15 cellular contexts compared by ENCODE assay signal in the genomic region with DNA sequence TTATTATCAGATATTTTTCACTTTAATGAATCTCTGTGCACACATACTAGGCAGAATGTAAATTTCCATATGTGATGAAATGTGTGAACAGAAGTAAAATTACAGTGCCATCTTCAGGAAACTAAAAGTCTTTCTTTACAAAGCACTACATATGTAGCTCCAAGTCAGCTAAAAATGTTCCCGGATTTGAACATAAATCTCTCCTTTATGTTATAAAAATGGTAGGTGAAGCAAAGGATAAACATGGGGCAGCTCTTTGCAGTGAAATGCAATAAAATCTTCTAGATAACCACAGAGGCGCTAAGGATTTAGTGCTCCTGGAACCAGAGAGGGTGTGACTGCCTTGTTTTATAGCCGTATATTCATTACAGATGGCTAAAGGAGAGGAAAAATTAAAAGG.
A peak's percentile ranks its signal among the peaks of the same experiment; 100 is the strongest.
DNase-seq lines count a peak whose midpoint lies in the region; ATAC-seq, FAIRE-seq and TF ChIP-seq lines count a peak whose summit lies in the region.
"Had no signal": no experiment of that assay in that cellular context is flagged by ENCODE, and none has a peak within 500 bp of the region (broad histone marks: within the 10 kb centered on the region; RNA-seq: fewer than 3 reads in every experiment).

No MANE protein-coding gene starts in this region.

- no peaks in the 10 kb centered on the region for H3K36me3 Mint-ChIP-seq in naive thymus-derived CD8-positive, alpha-beta T cell
- H3K36me3 Mint-ChIP-seq in T-helper 2 cell treated with Interferon-gamma antibody and Interleukin-4, amounts not matched to agents 5 μg/mL and 100 μg/mL, for 36 hours (ENCODE audit: low read depth), result no peaks in the 10 kb centered on the region
- H3K36me3 Mint-ChIP-seq: naive thymus-derived CD4-positive, alpha-beta T cell had no signal

- POLR2A ChIA-PET in naive thymus-derived CD8-positive, alpha-beta T cell (lab: Charles Lee), result no interaction called here

- no peak overlapping the region for H3K27ac Mint-ChIP-seq in naive thymus-derived CD8-positive, alpha-beta T cell
- no peak overlapping the region for H3K27ac Mint-ChIP-seq in T-helper 2 cell treated with Interferon-gamma antibody and Interleukin-4, amounts not matched to agents 5 μg/mL and 100 μg/mL, for 36 hours
- H3K27ac Mint-ChIP-seq: activated CD4-positive, alpha-beta T cell treated with anti-CD3 and anti-CD28 coated beads, Interleukin-2, amount 10 ng/mL, durations not matched to agents 7 days and 5 days; CD4-positive, alpha-beta T cell; naive thymus-derived CD4-positive, alpha-beta T cell had no signal

- no peak overlapping the region for H3K4me3 Mint-ChIP-seq in naive thymus-derived CD8-positive, alpha-beta T cell
- no peak overlapping the region for H3K4me3 Mint-ChIP-seq in T-helper 2 cell treated with Interferon-gamma antibody and Interleukin-4, amounts not matched to agents 5 μg/mL and 100 μg/mL, for 36 hours
- H3K4me3 Mint-ChIP-seq: activated CD4-positive, alpha-beta T cell treated with anti-CD3 and anti-CD28 coated beads, Interleukin-2, amount 10 ng/mL, durations not matched to agents 7 days and 5 days; CD4-positive, alpha-beta T cell; naive thymus-derived CD4-positive, alpha-beta T cell had no signal

- no peak for ATAC-seq in naive thymus-derived CD8-positive, alpha-beta T cell
- ATAC-seq: gastrocnemius medialis; naive thymus-derived CD4-positive, alpha-beta T cell; stimulated activated naive CD8-positive, alpha-beta T cell treated with anti-CD3 and anti-CD28 coated beads, Interleukin-15, Interleukin-2, amounts not matched to agents 100 U/mL and 50 U/mL, for 24 hours had no signal

- peaks cover 4 to 14% (median 10%) of the 10 kb centered on the region in 5 donors for H3K27me3 Mint-ChIP-seq in naive thymus-derived CD8-positive, alpha-beta T cell
- peaks cover 7% of the 10 kb centered on the region for H3K27me3 Mint-ChIP-seq in T-helper 2 cell treated with Interferon-gamma antibody and Interleukin-4, amounts not matched to agents 5 μg/mL and 100 μg/mL, for 36 hours (ENCODE audit: low read depth)

- no peaks in the 10 kb centered on the region for H3K36me3 ChIP-seq in bronchial epithelial cell (ENCODE audit: control insufficient read depth, insufficient read depth, low read length)
- H3K36me3 ChIP-seq: gastrocnemius medialis, right atrium auricular region had no signal

- H3K4me1 Mint-ChIP-seq in naive thymus-derived CD8-positive, alpha-beta T cell, result peaks cover 0 to 5% (median 3%) of the 10 kb centered on the region in 4 donors
- no peaks in the 10 kb centered on the region for H3K4me1 Mint-ChIP-seq in T-helper 2 cell treated with Interferon-gamma antibody and Interleukin-4, amounts not matched to agents 5 μg/mL and 100 μg/mL, for 36 hours (ENCODE audit: low read depth)

- no peak overlapping the region for H3K4me3 ChIP-seq in bronchial epithelial cell (ENCODE audit: low read depth, low read length)
- H3K4me3 ChIP-seq: gastrocnemius medialis, right atrium auricular region had no signal

- no peak for FAIRE-seq in bronchial epithelial cell (lab: Jason Lieb, UNC)

- H3K27me3 ChIP-seq in bronchial epithelial cell (ENCODE audit: control insufficient read depth, insufficient read depth, low read length), result no peaks in the 10 kb centered on the region
- H3K27me3 ChIP-seq: right atrium auricular region had no signal

- TF ChIP-seq CTCF in bronchial epithelial cell (IDR thresholded peaks at IDR 0.05; ENCODE audit: insufficient read depth, low read length, severe bottlenecking), result peak; percentile 8

- H3K9me3 Mint-ChIP-seq in naive thymus-derived CD8-positive, alpha-beta T cell, result no peaks in the 10 kb centered on the region
- H3K9me3 Mint-ChIP-seq in T-helper 2 cell treated with Interferon-gamma antibody and Interleukin-4, amounts not matched to agents 5 μg/mL and 100 μg/mL, for 36 hours, result no peaks in the 10 kb centered on the region
- H3K9me3 Mint-ChIP-seq: activated CD4-positive, alpha-beta T cell treated with anti-CD3 and anti-CD28 coated beads, Interleukin-2, amount 10 ng/mL, durations not matched to agents 7 days and 5 days; CD4-positive, alpha-beta T cell had no signal

- peak; percentile 40 for DNase-seq in DMS 273 treated with DMSO at 0.1 percent for 48 hours (lab: John Stamatoyannopoulos, UW)
- peak; percentile 18 for DNase-seq in MV-4-11 (lab: John Stamatoyannopoulos, UW)
- DNase-seq in bronchial epithelial cell (ENCODE audit: low read depth), result peak; percentile 36
- peak; percentile 14 for DNase-seq in midbrain (lab: John Stamatoyannopoulos, UW)
- no peak for DNase-seq in naive thymus-derived CD8-positive, alpha-beta T cell
- DNase-seq in nucleus accumbens (lab: John Stamatoyannopoulos, UW), result no peak
- DNase-seq in T-helper 2 cell treated with Interferon-gamma antibody and Interleukin-4, amounts not matched to agents 5 μg/mL and 100 μg/mL, for 36 hours (ENCODE audit: low spot score), result no peak
- no peak for DNase-seq in NCI-H345 treated with DMSO at 0.1 percent for 48 hours (lab: John Stamatoyannopoulos, UW; ENCODE audit: unreplicated experiment)
- DNase-seq: activated CD4-positive, alpha-beta T cell treated with anti-CD3 and anti-CD28 coated beads, Interleukin-2, amount 10 ng/mL, durations not matched to agents 7 days and 5 days; amygdala; CD4-positive, alpha-beta T cell; gastrocnemius medialis; naive thymus-derived CD4-positive, alpha-beta T cell; stimulated activated naive CD8-positive, alpha-beta T cell treated with anti-CD3 and anti-CD28 coated beads, Interleukin-15, Interleukin-2, amounts not matched to agents 100 U/mL and 50 U/mL, for 24 hours had no signal

Comparison
In these comparisons a context has a peak if more than half of its experiments do, and no peak if none do; other contexts are left out.
1. DNase-seq: peak in DMS 273 treated with DMSO at 0.1 percent for 48 hours (single experiment), MV-4-11 (single experiment), bronchial epithelial cell (single experiment) and midbrain (single experiment); none in naive thymus-derived CD8-positive, alpha-beta T cell (0 of 10), nucleus accumbens (0 of 56), T-helper 2 cell treated with Interferon-gamma antibody and Interleukin-4, amounts not matched to agents 5 μg/mL and 100 μg/mL, for 36 hours (single experiment) and NCI-H345 treated with DMSO at 0.1 percent for 48 hours (single experiment).